25 cellular contexts compared by ENCODE assay signal in genomic region chr11:105070221-105070789, GRCh38. TPM values are rescaled to one million over a fixed set of nuclear protein-coding genes. Genes with fewer than 3 reads are reported as not detected.
DNase-seq lines count a peak whose midpoint lies in the region; ATAC-seq and TF ChIP-seq lines count a peak whose summit lies in the region.
"Had no signal": no experiment of that assay in that cellular context is flagged by ENCODE, and none has a peak within 500 bp of the region (broad histone marks: within the 10 kb centered on the region; RNA-seq: fewer than 3 reads in every experiment).

No MANE protein-coding gene starts in this region.

- intact Hi-C loops in CD4-positive, alpha-beta T cell (cut with DNase I, micrococcal nuclease) = no loop called here
- intact Hi-C loops in Right ventricle myocardium superior (cut with DNase I) = no loop called here

- H3K36me3 ChIP-seq in esophagus (ENCODE audit: control insufficient read depth in 2 of 2, insufficient read depth in 2 of 2, low read length in 1 of 2) = no peaks in the 10 kb centered on the region
- H3K36me3 ChIP-seq: neural progenitor cell had no signal

- CTCF ChIA-PET in CD4-positive, alpha-beta T cell (lab: Charles Lee) = no interaction called here

- POLR2A ChIA-PET in CD4-positive, alpha-beta T cell (lab: Charles Lee) = no interaction called here

- H3K9me3 Mint-ChIP-seq in CD4-positive, alpha-beta T cell = no peaks in the 10 kb centered on the region
- H3K9me3 Mint-ChIP-seq: neural progenitor cell had no signal

- no peak for TF ChIP-seq CTCF in CD4-positive, alpha-beta T cell (IDR thresholded peaks at IDR 0.05)

- H3K27me3 ChIP-seq in CD4-positive, alpha-beta T cell (ENCODE audit: control insufficient read depth, insufficient read depth, low read length) = no peaks in the 10 kb centered on the region
- H3K27me3 ChIP-seq in esophagus (ENCODE audit: control insufficient read depth in 1 of 2, insufficient read depth in 2 of 2, low read length in 2 of 2) = no peaks in the 10 kb centered on the region
- H3K27me3 ChIP-seq: neural progenitor cell had no signal

- no peaks in the 10 kb centered on the region for H3K4me1 ChIP-seq in esophagus (ENCODE audit: control insufficient read depth in 2 of 2, insufficient read depth in 2 of 2, low read length in 1 of 2)
- H3K4me1 ChIP-seq: neural progenitor cell had no signal

- peak overlapping the region in 1 of 2 donors; percentile 48 for H3K4me3 ChIP-seq in esophagus (ENCODE audit: low read depth in 1 of 2, low read length in 2 of 2)
- H3K4me3 ChIP-seq: K562, neural progenitor cell, SK-N-MC had no signal

- peak; percentile 8 to 10 for DNase-seq in activated CD4-positive, alpha-beta T cell treated with anti-CD3 and anti-CD28 coated beads for 4 hours
- DNase-seq in activated CD4-positive, alpha-beta T cell treated with anti-CD3 and anti-CD28 coated beads for 1 hour = no peak
- no peak for DNase-seq in CD4-positive, alpha-beta T cell
- DNase-seq in T-helper 17 cell = no peak
- no peak for DNase-seq in DMS114 treated with DMSO at 0.1 percent for 48 hours (lab: John Stamatoyannopoulos, UW; ENCODE audit: unreplicated experiment)
- no peak for DNase-seq in Right ventricle myocardium superior
- DNase-seq: EL; foreskin melanocyte; left cardiac atrium; midbrain; NCI-H2107; NCI-H526 treated with DMSO at 0.1 percent for 48 hours; stimulated activated CD4-positive, alpha-beta T cell treated with anti-CD3 and anti-CD28 coated beads, Interleukin-12 subunit alpha, Interleukin-12 subunit beta, amount 100 ng/mL, for 4 hours; stimulated activated naive CD4-positive, alpha-beta T cell had no signal

- H3K4me3 Mint-ChIP-seq in CD4-positive, alpha-beta T cell = peak overlapping the region; percentile 77
- H3K4me3 Mint-ChIP-seq in T-helper 17 cell = peak overlapping the region; percentile 93
- H3K4me3 Mint-ChIP-seq: neural progenitor cell had no signal

- no peak overlapping the region for H3K27ac ChIP-seq in CD4-positive, alpha-beta T cell (ENCODE audit: low read depth, low read length)
- H3K27ac ChIP-seq in esophagus (ENCODE audit: low read depth in 2 of 2, low read length in 1 of 2) = peak overlapping the region; percentile 8 to 30
- H3K27ac ChIP-seq: C4-2B, neural progenitor cell, SK-N-MC had no signal

- H3K27me3 Mint-ChIP-seq in CD4-positive, alpha-beta T cell = no peaks in the 10 kb centered on the region
- H3K27me3 Mint-ChIP-seq in T-helper 17 cell = peaks cover 6% of the 10 kb centered on the region

- peak; percentile 41 for ATAC-seq in CD4-positive, alpha-beta T cell (ENCODE audit: poor library complexity)
- peak; percentile 49 for ATAC-seq in T-helper 17 cell
- no peak for ATAC-seq in Right ventricle myocardium superior (ENCODE audit: poor library complexity)
- ATAC-seq in HG02759 (IDR thresholded peaks at IDR 0.05; ENCODE audit: unreplicated experiment) = no peak
- ATAC-seq: HCT116, K562, Panc1 had no signal

- H3K36me3 Mint-ChIP-seq in CD4-positive, alpha-beta T cell (ENCODE audit: low read depth) = no peaks in the 10 kb centered on the region
- H3K36me3 Mint-ChIP-seq in T-helper 17 cell (ENCODE audit: low read depth) = peaks cover 7% of the 10 kb centered on the region
- H3K36me3 Mint-ChIP-seq: neural progenitor cell had no signal

- 73 to 77% methylated on average over 6 of the region's 6 CpGs for WGBS in esophagus, 2 donors

- H3K27ac Mint-ChIP-seq in CD4-positive, alpha-beta T cell = peak overlapping the region; percentile 64
- peak overlapping the region; percentile 93 for H3K27ac Mint-ChIP-seq in T-helper 17 cell
- H3K27ac Mint-ChIP-seq: neural progenitor cell had no signal

- peaks cover 29% of the 10 kb centered on the region for H3K4me1 Mint-ChIP-seq in CD4-positive, alpha-beta T cell (ENCODE audit: low read depth)
- H3K4me1 Mint-ChIP-seq in T-helper 17 cell = peaks cover 29% of the 10 kb centered on the region
- H3K4me1 Mint-ChIP-seq: neural progenitor cell had no signal

- H3K9me3 ChIP-seq in CD4-positive, alpha-beta T cell (ENCODE audit: control insufficient read depth, low read length) = no peaks in the 10 kb centered on the region
- no peaks in the 10 kb centered on the region for H3K9me3 ChIP-seq in T-helper 17 cell (ENCODE audit: control insufficient read depth, low read length, poor library complexity, severe bottlenecking)
- H3K9me3 ChIP-seq in esophagus (ENCODE audit: control insufficient read depth in 2 of 2, insufficient read depth in 1 of 2, low read depth in 1 of 2, low read length in 1 of 2) = no peaks in the 10 kb centered on the region

RNA-seq across cellular contexts. Expression of gene CARD16, which starts 25.2 kb away (rescaled TPM):
- 10 to 100 TPM; 22.4 to 23.6 TPM for total RNA-seq in CD4-positive, alpha-beta T cell
- total RNA-seq in T-helper 17 cell (10 to 100 TPM; 49.1 to 55.4 TPM), Right ventricle myocardium superior (8.4 TPM)
- 10 to 100 TPM; 21.9 to 32.7 TPM for polyA plus RNA-seq in esophagus
- total RNA-seq: chondrocyte had no signal
- polyA plus RNA-seq: K562 had no signal

RNA-seq across cellular contexts. Expression of gene CASP1, which starts 35.4 kb away (rescaled TPM):
- 10 to 100 TPM; 15.6 to 17.6 TPM for total RNA-seq in CD4-positive, alpha-beta T cell
- total RNA-seq in T-helper 17 cell (10 to 100 TPM; 52.9 to 66.7 TPM), Right ventricle myocardium superior (9.5 TPM)
- polyA plus RNA-seq in esophagus = 10 to 100 TPM; 16.7 to 39.4 TPM
- total RNA-seq: chondrocyte, K562 had no signal
- polyA plus RNA-seq: K562 had no signal

RNA-seq across cellular contexts. Expression of gene CASP5, which starts 47.3 kb away (rescaled TPM):
- not detected for total RNA-seq in CD4-positive, alpha-beta T cell
- not detected for total RNA-seq in T-helper 17 cell
- under 1 TPM in 1 of 2 donors, not detected in 1; 0.11 TPM for polyA plus RNA-seq in esophagus
- not detected for total RNA-seq in Right ventricle myocardium superior
- total RNA-seq: chondrocyte, K562, renal cortical epithelial cell, ureter had no signal
- polyA plus RNA-seq: K562 had no signal

Comparison
In these comparisons a context has a peak if more than half of its experiments do, and no peak if none do; other contexts are left out.
1. DNase-seq: peak in activated CD4-positive, alpha-beta T cell treated with anti-CD3 and anti-CD28 coated beads for 4 hours (2 of 2); none in activated CD4-positive, alpha-beta T cell treated with anti-CD3 and anti-CD28 coated beads for 1 hour (single experiment), CD4-positive, alpha-beta T cell (0 of 10), T-helper 17 cell (0 of 3), DMS114 treated with DMSO at 0.1 percent for 48 hours (single experiment) and Right ventricle myocardium superior (single experiment).
2. ATAC-seq: peak in CD4-positive, alpha-beta T cell (single experiment) and T-helper 17 cell (single experiment); none in Right ventricle myocardium superior (single experiment) and HG02759 (single experiment).